ENCODE assay signal across 13 cellular contexts in genomic region chr11:46590740-46591606, GRCh38. TPM values are rescaled to one million over a fixed set of nuclear protein-coding genes. Genes with fewer than 3 reads are reported as not detected.
DNase-seq lines count a peak whose midpoint lies in the region; ATAC-seq and TF ChIP-seq lines count a peak whose summit lies in the region.
"Had no signal": no experiment of that assay in that cellular context is flagged by ENCODE, and none has a peak within 500 bp of the region (broad histone marks: within the 10 kb centered on the region; RNA-seq: fewer than 3 reads in every experiment).

No MANE protein-coding gene starts in this region.

- peak overlapping the region; percentile 29; the same call in 1 of the 2 replicates for H3K4me3 ChIP-seq in PC-9
- H3K4me3 ChIP-seq in endodermal cell (ENCODE audit: low read length): peak overlapping the region; percentile 96
- H3K4me3 ChIP-seq in retinal pigment epithelial cell (ENCODE audit: low read length): peak overlapping the region; percentile 5
- H3K4me3 ChIP-seq: pancreas had no signal

- peaks cover 14% of the 10 kb centered on the region for H3K36me3 Mint-ChIP-seq in endodermal cell (ENCODE audit: low read depth)

- H3K27ac ChIP-seq in PC-9 (0 out of 2 replicates have a peak overlapping the region, but pooled peaks have one; percentile 5), endodermal cell (ENCODE audit: low read depth, low read length) (no peak overlapping the region)
- H3K27ac ChIP-seq: 22Rv1, pancreas had no signal

- H3K79me2 ChIP-seq in PC-9 (ENCODE audit: low read depth): peaks cover 78% of the 10 kb centered on the region

- no peaks in the 10 kb centered on the region for H3K27me3 Mint-ChIP-seq in endodermal cell (ENCODE audit: insufficient read depth)

- no peak for ATAC-seq in GM21619 (IDR thresholded peaks at IDR 0.05; ENCODE audit: unreplicated experiment)
- ATAC-seq: pancreas had no signal

- H3K9me3 Mint-ChIP-seq in endodermal cell: no peaks in the 10 kb centered on the region

- DNase-seq in DMS 273 (lab: John Stamatoyannopoulos, UW; ENCODE audit: unreplicated experiment) (peak; percentile 15), DMS 273 treated with DMSO at 0.1 percent for 48 hours (lab: John Stamatoyannopoulos, UW) (no peak), PC-9 (no peak), endodermal cell (no peak), retinal pigment epithelial cell (ENCODE audit: low read depth) (no peak), NCI-H2227 (lab: John Stamatoyannopoulos, UW; ENCODE audit: unreplicated experiment) (no peak), HK-2 (ENCODE audit: unreplicated experiment) (no peak)
- DNase-seq: GF-D8, NCI-H2029 treated with DMSO at 0.1 percent for 48 hours, SW 1271 had no signal

- CTCF ChIA-PET in PC-9 (lab: Charles Lee): interaction anchor here (1.2 kb wide), 1 partner anchor 51 kb away, joined by 3 read pairs; no protein-coding TSS in a partner anchor

- peak overlapping the region; percentile 33 for H3K27ac Mint-ChIP-seq in endodermal cell

- peaks cover 26% of the 10 kb centered on the region for H3K4me1 Mint-ChIP-seq in endodermal cell

- H3K27me3 ChIP-seq in PC-9 (ENCODE audit: insufficient read depth, low read depth): no peaks in the 10 kb centered on the region
- no peaks in the 10 kb centered on the region for H3K27me3 ChIP-seq in endodermal cell (ENCODE audit: control insufficient read depth, insufficient read depth, low read length, poor library complexity, severe bottlenecking)
- H3K27me3 ChIP-seq: pancreas had no signal

- peaks cover 39% of the 10 kb centered on the region for H4K20me1 ChIP-seq in PC-9 (ENCODE audit: insufficient read depth)

- no peak overlapping the region for H3K9ac ChIP-seq in endodermal cell (ENCODE audit: extremely low read depth, low read length, poor library complexity, severe bottlenecking)

- no peak overlapping the region for H2AFZ ChIP-seq in PC-9

- intact Hi-C loops in PC-9 (cut with micrococcal nuclease; ENCODE audit: unreplicated experiment): no loop called here

- H3K9me3 ChIP-seq in PC-9 (ENCODE audit: insufficient read depth, low read depth) (no peaks in the 10 kb centered on the region), endodermal cell (ENCODE audit: control insufficient read depth, low read length) (no peaks in the 10 kb centered on the region)
- H3K9me3 ChIP-seq: pancreas had no signal

- no TSS peak for BruUV-seq in PC-9 (replicated peaks; lab: Mats Ljungman, UMichigan)

- H3K4me2 ChIP-seq in PC-9: peak overlapping the region; percentile 91

- TF ChIP-seq CTCF in PC-9 (conservative IDR thresholded peaks at IDR 0.05) (no peak), endodermal cell (conservative IDR thresholded peaks at IDR 0.05) (no peak), retinal pigment epithelial cell (conservative IDR thresholded peaks at IDR 0.05; ENCODE audit: low read depth, low read length) (no peak)

- POLR2A ChIA-PET in PC-9 (lab: Charles Lee; ENCODE audit: unreplicated experiment): interaction anchor here (0.7 kb wide), 1 partner anchor 26 kb away, joined by 7 read pairs; the partner anchor contains the start of gene ATG13

- H3K4me1 ChIP-seq in PC-9 (replicated peaks; ENCODE audit: insufficient read depth): peaks cover 30% of the 10 kb centered on the region
- H3K4me1 ChIP-seq in endodermal cell (ENCODE audit: control insufficient read depth, insufficient read depth, low read length): peaks cover 5% of the 10 kb centered on the region

- H3K9me2 ChIP-seq in PC-9 (ENCODE audit: insufficient read depth): no peaks in the 10 kb centered on the region

- peaks cover 10% of the 10 kb centered on the region; the same call in 1 of the 2 replicates for H3F3A ChIP-seq in PC-9 (ENCODE audit: insufficient read depth, low read depth)

- peaks cover 4% of the 10 kb centered on the region for H3K36me3 ChIP-seq in PC-9 (ENCODE audit: low read depth)
- H3K36me3 ChIP-seq in endodermal cell (ENCODE audit: control insufficient read depth, insufficient read depth, low read length): peaks cover 15% of the 10 kb centered on the region
- H3K36me3 ChIP-seq: pancreas had no signal

- H3K4me3 Mint-ChIP-seq in endodermal cell: peak overlapping the region; percentile 94

- WGBS in endodermal cell (ENCODE audit: insufficient coverage in 1 of 2, insufficient read length in 1 of 2), 2 experiments: 88 to 100% methylated on average over 6 to 10 of the region's 11 CpGs

RNA-seq across cellular contexts. Expression of gene AMBRA1, which starts 2.9 kb away (rescaled TPM):
- 41.4 and 41.9 TPM in 2 replicates for total RNA-seq in PC-9 (2021)
- total RNA-seq in endodermal cell: 10 to 100 TPM; 54.5 to 67.8 TPM
- 22.4 TPM for polyA plus RNA-seq in endodermal cell (2013, experiment 1 of 2)
- 22.5 TPM for polyA plus RNA-seq in endodermal cell (2013, experiment 2 of 2)

RNA-seq across cellular contexts. Expression of gene HARBI1, which starts 26.1 kb away (rescaled TPM):
- total RNA-seq in PC-9 (2021) (6.6 and 8.0 TPM in 2 replicates), endodermal cell (1 to 10 TPM; 7.5 to 8.4 TPM)
- 5.8 TPM for polyA plus RNA-seq in endodermal cell (2013, experiment 1 of 2)
- 4.7 TPM for polyA plus RNA-seq in endodermal cell (2013, experiment 2 of 2)

RNA-seq across cellular contexts. Expression of gene ATG13, which starts 26.4 kb away (rescaled TPM):
- 109 TPM in 2 replicates for total RNA-seq in PC-9 (2021)
- 100 to 1,000 TPM in 1 of 2 donors, 10 to 100 TPM in 1; 96.4 to 130 TPM for total RNA-seq in endodermal cell
- polyA plus RNA-seq in endodermal cell (2013, experiment 1 of 2): 98.1 TPM
- polyA plus RNA-seq in endodermal cell (2013, experiment 2 of 2): 88.1 TPM

Comparison
In these comparisons a context has a peak if more than half of its experiments do, and no peak if none do; other contexts are left out.
1. H3K4me3 ChIP-seq: peak in every context shown above with its lines; median percentile 96 in endodermal cell; 29 in PC-9; 5 in retinal pigment epithelial cell.